ENCODE assay signal across 1 cellular context in the genomic region with DNA sequence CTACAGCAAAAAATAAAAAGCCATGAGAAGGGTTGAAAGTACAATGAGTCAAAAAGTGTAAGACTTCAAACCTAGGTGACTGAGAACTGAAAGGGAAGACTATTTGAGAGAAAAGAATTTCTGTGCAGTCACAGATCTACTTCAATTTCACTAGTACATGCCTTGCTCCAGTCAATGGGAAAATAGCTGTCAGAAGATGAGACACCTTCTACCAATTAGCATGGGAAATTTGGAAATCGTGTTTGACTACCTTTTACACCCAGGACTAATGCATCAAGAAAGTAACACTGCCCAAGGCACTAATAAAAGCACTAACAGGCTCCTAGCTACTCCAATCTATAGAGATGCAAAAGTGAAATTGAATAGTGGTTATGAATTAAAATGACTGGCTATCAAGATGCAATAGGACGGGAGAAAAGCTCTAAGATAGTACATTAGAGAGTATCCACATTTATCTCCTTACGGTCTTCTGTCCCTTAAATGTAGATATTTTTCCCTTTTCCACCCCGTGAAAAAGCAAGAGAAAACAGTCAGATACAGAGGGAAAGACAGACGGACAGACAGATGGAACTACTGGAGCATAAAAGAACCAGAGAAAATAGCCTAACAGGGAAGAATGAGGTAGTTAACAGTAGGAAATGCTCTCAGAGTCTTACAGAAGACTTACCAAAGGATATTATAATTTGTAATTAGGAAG.
TF ChIP-seq lines count a peak whose summit lies in the region.

No MANE protein-coding gene starts in this region.

TF ChIP-seq in GM23338, 12 proteins besides CTCF, POLR2A, EP300 and RAD21 (continued from another document):
- TF ChIP-seq ZNF462 (CRISPR knock-in tag; IDR thresholded peaks at IDR 0.05), result no peak
- no peak for TF ChIP-seq ZNF114 (CRISPR knock-in tag; IDR thresholded peaks at IDR 0.05)
